In the genomic region with DNA sequence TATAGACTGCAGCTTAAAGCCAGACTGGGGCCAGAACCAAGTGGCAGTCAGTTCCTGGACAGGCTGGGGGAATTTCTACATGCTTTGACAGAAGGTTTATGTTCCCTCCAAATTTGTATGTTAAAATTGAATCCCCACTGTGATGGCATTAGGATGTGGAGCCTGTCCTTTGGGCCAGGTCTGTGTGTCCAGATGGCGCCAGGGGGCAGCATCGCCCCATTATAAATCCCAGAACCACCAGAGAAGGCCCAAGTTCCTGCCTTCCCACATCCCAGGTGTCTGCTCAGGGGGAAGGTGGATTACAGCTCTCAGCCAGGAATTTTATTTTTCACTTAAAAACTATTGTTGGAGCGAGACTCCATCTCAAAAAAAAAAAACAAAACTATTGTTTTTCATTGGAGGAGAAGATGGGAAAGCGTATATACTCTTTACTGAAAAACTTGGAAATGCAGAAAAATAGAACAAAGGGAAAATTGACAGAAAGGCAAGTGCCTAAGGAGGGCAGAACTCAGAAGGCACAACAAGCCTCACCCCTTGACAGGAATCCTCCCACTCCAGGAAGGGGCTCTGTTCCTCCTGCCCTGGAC, we compare ENCODE assay signal across 1 cellular context.
A peak's percentile ranks its signal among the peaks of the same experiment; 100 is the strongest.
TF ChIP-seq lines count a peak whose summit lies in the region.

No MANE protein-coding gene starts in this region.

TF ChIP-seq in GM12878, 131 proteins besides CTCF, POLR2A, EP300 and RAD21:
- TF ChIP-seq EED (IDR thresholded peaks at IDR 0.05; ENCODE audit: low read depth) (0 out of 2 replicates have a peak, but pooled peaks have one; percentile 22), CBX5 (IDR thresholded peaks at IDR 0.05; ENCODE audit: low read depth) (no peak), SMC3 (IDR thresholded peaks at IDR 0.05; ENCODE audit: borderline replicate concordance, low read length) (peak; percentile 59; the same call in 1 of the 2 replicates), YY1 (IDR thresholded peaks at IDR 0.05; ENCODE audit: low read depth, low read length) (peak; percentile 13; the same call in 1 of the 2 replicates)
TF ChIP-seq in GM12878: peak in this region for 3.
